In genomic region chr2:16320716-16321115, GRCh38 we compare ENCODE assay signal across 20 cellular contexts.
DNase-seq lines count a peak whose midpoint lies in the region; ATAC-seq and TF ChIP-seq lines count a peak whose summit lies in the region.
"Had no signal": no experiment of that assay in that cellular context is flagged by ENCODE, and none has a peak within 500 bp of the region (broad histone marks: within the 10 kb centered on the region; RNA-seq: fewer than 3 reads in every experiment).

No MANE protein-coding gene starts in this region.

- no peaks in the 10 kb centered on the region for H3K36me3 Mint-ChIP-seq in type B pancreatic cell
- H3K36me3 Mint-ChIP-seq: activated naive CD8-positive, alpha-beta T cell treated with anti-CD3 and anti-CD28 coated beads for 36 hours had no signal

- peaks cover 3% of the 10 kb centered on the region for H3K27me3 Mint-ChIP-seq in type B pancreatic cell
- H3K27me3 Mint-ChIP-seq: activated naive CD8-positive, alpha-beta T cell treated with anti-CD3 and anti-CD28 coated beads for 36 hours had no signal

- no peaks in the 10 kb centered on the region for H3K9me3 Mint-ChIP-seq in type B pancreatic cell
- H3K9me3 Mint-ChIP-seq: activated B cell treated with CpG ODN at 0.5 μM for 24 hours; activated naive CD8-positive, alpha-beta T cell treated with anti-CD3 and anti-CD28 coated beads for 36 hours had no signal

- peaks cover 62% of the 10 kb centered on the region for H3K4me1 Mint-ChIP-seq in type B pancreatic cell (ENCODE audit: unreplicated experiment)
- H3K4me1 Mint-ChIP-seq: activated naive CD8-positive, alpha-beta T cell treated with anti-CD3 and anti-CD28 coated beads for 36 hours had no signal

- peak overlapping the region; percentile 39 for H3K27ac Mint-ChIP-seq in type B pancreatic cell
- H3K27ac Mint-ChIP-seq: activated B cell treated with CpG ODN at 0.5 μM for 24 hours; activated CD8-positive, alpha-beta T cell treated with anti-CD3 and anti-CD28 coated beads, Interleukin-2, amount 10 ng/mL, durations not matched to agents 7 days and 5 days; activated naive CD8-positive, alpha-beta T cell treated with anti-CD3 and anti-CD28 coated beads for 36 hours; B cell had no signal

- ATAC-seq in GM19455 (IDR thresholded peaks at IDR 0.05; ENCODE audit: unreplicated experiment) (no peak), HG02870 (IDR thresholded peaks at IDR 0.05; ENCODE audit: unreplicated experiment) (no peak)
- ATAC-seq: activated CD8-positive, alpha-beta T cell treated with anti-CD3 and anti-CD28 coated beads, Interleukin-2, amount 10 ng/mL, durations not matched to agents 7 days and 5 days; HCT116; left colon; pancreas had no signal

- peak; percentile 4 for DNase-seq in NCI-H1092 treated with DMSO at 0.1 percent for 48 hours (lab: John Stamatoyannopoulos, UW)
- no peak for DNase-seq in NCI-H1092 (lab: John Stamatoyannopoulos, UW)
- DNase-seq in SK-MEL-5 (ENCODE audit: low read depth, low spot score), result peak; percentile 30
- peak; percentile 78 for DNase-seq in medulla oblongata (ENCODE audit: extremely low spot score)
- DNase-seq in type B pancreatic cell (ENCODE audit: extremely low spot score, unreplicated experiment), result no peak
- DNase-seq in CD1c-positive myeloid dendritic cell (ENCODE audit: extremely low spot score), result no peak
- DNase-seq: activated B cell treated with CpG ODN at 0.5 μM for 24 hours; activated CD8-positive, alpha-beta T cell treated with anti-CD3 and anti-CD28 coated beads, Interleukin-2, amount 10 ng/mL, durations not matched to agents 7 days and 5 days; activated naive CD8-positive, alpha-beta T cell treated with anti-CD3 and anti-CD28 coated beads for 36 hours; GF-D8; left colon; NCI-H1694; NCI-H510A; pancreas; SHP77 treated with DMSO at 0.1 percent for 48 hours; stimulated activated CD4-positive, alpha-beta T cell treated with anti-CD3 and anti-CD28 coated beads, Interleukin-2, amount 100 ng/mL, for 48 hours had no signal

- in situ Hi-C loops in SK-MEL-5 (cut with HindIII; ENCODE audit: low pct_unique_long_range_greater_than_20kb, low sequenced_read_pairs), result no loop called here

- no peak for TF ChIP-seq CTCF in type B pancreatic cell (conservative IDR thresholded peaks at IDR 0.05)

- no peak overlapping the region for H3K4me3 Mint-ChIP-seq in type B pancreatic cell
- H3K4me3 Mint-ChIP-seq: activated B cell treated with CpG ODN at 0.5 μM for 24 hours; activated CD8-positive, alpha-beta T cell treated with anti-CD3 and anti-CD28 coated beads, Interleukin-2, amount 10 ng/mL, durations not matched to agents 7 days and 5 days; activated naive CD8-positive, alpha-beta T cell treated with anti-CD3 and anti-CD28 coated beads for 36 hours; B cell had no signal

Comparison
In these comparisons a context has a peak if more than half of its experiments do, and no peak if none do; other contexts are left out.
1. DNase-seq: peak in NCI-H1092 treated with DMSO at 0.1 percent for 48 hours (single experiment), SK-MEL-5 (single experiment) and medulla oblongata (single experiment); none in NCI-H1092 (single experiment), type B pancreatic cell (single experiment) and CD1c-positive myeloid dendritic cell (single experiment).